In genomic region chr2:2847131-2847740, GRCh38 we compare ENCODE assay signal across 13 cellular contexts.
DNase-seq lines count a peak whose midpoint lies in the region; ATAC-seq and TF ChIP-seq lines count a peak whose summit lies in the region.
"Had no signal": no experiment of that assay in that cellular context is flagged by ENCODE, and none has a peak within 500 bp of the region (broad histone marks: within the 10 kb centered on the region; RNA-seq: fewer than 3 reads in every experiment).

No MANE protein-coding gene starts in this region.

- ATAC-seq in SK-N-SH treated with all-trans-retinoic acid at 6 μM for 48 hours: peak; percentile 52
- ATAC-seq in GM19395 (IDR thresholded peaks at IDR 0.05; ENCODE audit: unreplicated experiment): no peak
- ATAC-seq: activated T-helper 17 cell treated with anti-CD3 and anti-CD28 coated beads, Interleukin-2, amount 50 U/mL, for 72 hours; GM12878; right lobe of liver had no signal

- peak; percentile 76 for DNase-seq in G401 (ENCODE audit: low spot score)
- DNase-seq in NCI-H2171 treated with DMSO at 0.1 percent for 48 hours (lab: John Stamatoyannopoulos, UW): peak; percentile 82
- DNase-seq in medulla oblongata (ENCODE audit: extremely low spot score): peak; percentile 16
- no peak for DNase-seq in SW480 (ENCODE audit: low spot score)
- DNase-seq in pons (ENCODE audit: low spot score): no peak
- no peak for DNase-seq in AG20443 (ENCODE audit: low spot score)
- DNase-seq: activated CD4-positive, alpha-beta memory T cell treated with anti-CD3 and anti-CD28 coated beads for 36 hours; right lobe of liver; stimulated activated CD4-positive, alpha-beta T cell treated with anti-CD3 and anti-CD28 coated beads, Interleukin-4, amount 100 ng/mL, for 1 hour had no signal

- in situ Hi-C loops in G401 (cut with HindIII; ENCODE audit: low sequenced_read_pairs): no loop called here

TF ChIP-seq in SK-N-SH treated with all-trans-retinoic acid at 6 μM for 48 hours, 23 proteins besides CTCF, POLR2A, EP300 and RAD21:
- TF ChIP-seq RARB (CRISPR knock-in tag; IDR thresholded peaks at IDR 0.05) (no peak), ESRRG (CRISPR knock-in tag; IDR thresholded peaks at IDR 0.05) (no peak), ZC3H10 (CRISPR knock-in tag; IDR thresholded peaks at IDR 0.05) (no peak), TCF4 (CRISPR knock-in tag; IDR thresholded peaks at IDR 0.05; ENCODE audit: borderline replicate concordance) (peak; percentile 52; the same call in 1 of the 2 replicates), CSDC2 (CRISPR knock-in tag; IDR thresholded peaks at IDR 0.05) (no peak), BACH2 (CRISPR knock-in tag; IDR thresholded peaks at IDR 0.05; ENCODE audit: borderline replicate concordance) (no peak), ZNF70 (CRISPR knock-in tag; IDR thresholded peaks at IDR 0.05) (no peak), ZNF8 (CRISPR knock-in tag; IDR thresholded peaks at IDR 0.05) (no peak)
- TF ChIP-seq, protein P1, sequence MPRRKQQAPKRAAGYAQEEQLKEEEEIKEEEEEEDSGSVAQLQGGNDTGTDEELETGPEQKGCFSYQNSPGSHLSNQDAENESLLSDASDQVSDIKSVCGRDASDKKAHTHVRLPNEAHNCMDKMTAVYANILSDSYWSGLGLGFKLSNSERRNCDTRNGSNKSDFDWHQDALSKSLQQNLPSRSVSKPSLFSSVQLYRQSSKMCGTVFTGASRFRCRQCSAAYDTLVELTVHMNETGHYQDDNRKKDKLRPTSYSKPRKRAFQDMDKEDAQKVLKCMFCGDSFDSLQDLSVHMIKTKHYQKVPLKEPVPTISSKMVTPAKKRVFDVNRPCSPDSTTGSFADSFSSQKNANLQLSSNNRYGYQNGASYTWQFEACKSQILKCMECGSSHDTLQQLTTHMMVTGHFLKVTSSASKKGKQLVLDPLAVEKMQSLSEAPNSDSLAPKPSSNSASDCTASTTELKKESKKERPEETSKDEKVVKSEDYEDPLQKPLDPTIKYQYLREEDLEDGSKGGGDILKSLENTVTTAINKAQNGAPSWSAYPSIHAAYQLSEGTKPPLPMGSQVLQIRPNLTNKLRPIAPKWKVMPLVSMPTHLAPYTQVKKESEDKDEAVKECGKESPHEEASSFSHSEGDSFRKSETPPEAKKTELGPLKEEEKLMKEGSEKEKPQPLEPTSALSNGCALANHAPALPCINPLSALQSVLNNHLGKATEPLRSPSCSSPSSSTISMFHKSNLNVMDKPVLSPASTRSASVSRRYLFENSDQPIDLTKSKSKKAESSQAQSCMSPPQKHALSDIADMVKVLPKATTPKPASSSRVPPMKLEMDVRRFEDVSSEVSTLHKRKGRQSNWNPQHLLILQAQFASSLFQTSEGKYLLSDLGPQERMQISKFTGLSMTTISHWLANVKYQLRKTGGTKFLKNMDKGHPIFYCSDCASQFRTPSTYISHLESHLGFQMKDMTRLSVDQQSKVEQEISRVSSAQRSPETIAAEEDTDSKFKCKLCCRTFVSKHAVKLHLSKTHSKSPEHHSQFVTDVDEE (CRISPR knock-in tag; IDR thresholded peaks at IDR 0.05): 0 out of 2 replicates have a peak, but pooled peaks have one; percentile 13
TF ChIP-seq in SK-N-SH treated with all-trans-retinoic acid at 6 μM for 48 hours: peak in this region for 2.

Comparison
In these comparisons a context has a peak if more than half of its experiments do, and no peak if none do; other contexts are left out.
1. DNase-seq: peak in G401 (single experiment), NCI-H2171 treated with DMSO at 0.1 percent for 48 hours (single experiment) and medulla oblongata (single experiment); none in SW480 (single experiment), pons (single experiment) and AG20443 (single experiment).